In the genomic region with DNA sequence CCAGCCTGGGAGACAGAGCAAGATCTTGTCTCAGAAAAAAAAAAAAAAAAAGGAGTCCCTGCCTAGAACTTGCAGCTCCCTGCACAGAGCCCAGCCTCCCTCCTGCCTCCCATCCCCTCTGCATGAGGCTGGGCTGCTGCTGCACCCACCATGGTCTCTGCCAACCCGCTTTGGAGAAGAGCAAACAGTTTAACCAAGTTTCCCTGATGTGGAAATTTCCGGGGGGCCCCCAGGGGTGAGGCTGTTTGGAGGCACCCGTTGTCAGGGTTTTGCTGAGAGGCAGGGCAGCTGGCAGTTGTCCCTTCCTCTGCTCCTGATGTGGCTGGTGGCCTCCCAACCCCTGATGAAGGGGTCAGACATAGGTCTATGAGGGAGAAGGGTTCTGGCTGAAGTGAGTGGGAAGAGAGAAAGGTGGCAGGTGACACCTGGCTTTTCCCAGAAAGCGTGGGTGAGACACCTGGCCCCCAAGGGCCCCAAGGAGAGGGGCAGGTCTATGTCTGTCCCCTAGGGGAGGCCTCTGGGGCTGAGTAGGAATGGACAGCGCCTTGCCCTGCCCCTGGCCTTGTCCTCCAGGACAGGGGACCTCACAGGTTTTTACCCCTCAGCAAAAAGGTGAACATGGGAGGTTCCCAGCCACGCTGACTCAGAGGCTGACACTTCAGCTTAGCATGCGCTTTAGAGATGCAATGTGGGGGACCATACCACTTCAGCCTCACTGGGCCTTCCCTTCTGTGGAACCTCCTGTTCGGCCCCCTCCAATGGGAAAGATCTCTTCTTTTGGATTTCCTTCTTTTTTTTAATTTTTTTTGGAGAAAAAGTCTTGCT, we compare ENCODE assay signal across 1 cellular context.
TF ChIP-seq lines count a peak whose summit lies in the region.

No MANE protein-coding gene starts in this region.

TF ChIP-seq in WTC11, 78 proteins besides CTCF, POLR2A, EP300 and RAD21 (continued from another document):
- TF ChIP-seq, protein P1, sequence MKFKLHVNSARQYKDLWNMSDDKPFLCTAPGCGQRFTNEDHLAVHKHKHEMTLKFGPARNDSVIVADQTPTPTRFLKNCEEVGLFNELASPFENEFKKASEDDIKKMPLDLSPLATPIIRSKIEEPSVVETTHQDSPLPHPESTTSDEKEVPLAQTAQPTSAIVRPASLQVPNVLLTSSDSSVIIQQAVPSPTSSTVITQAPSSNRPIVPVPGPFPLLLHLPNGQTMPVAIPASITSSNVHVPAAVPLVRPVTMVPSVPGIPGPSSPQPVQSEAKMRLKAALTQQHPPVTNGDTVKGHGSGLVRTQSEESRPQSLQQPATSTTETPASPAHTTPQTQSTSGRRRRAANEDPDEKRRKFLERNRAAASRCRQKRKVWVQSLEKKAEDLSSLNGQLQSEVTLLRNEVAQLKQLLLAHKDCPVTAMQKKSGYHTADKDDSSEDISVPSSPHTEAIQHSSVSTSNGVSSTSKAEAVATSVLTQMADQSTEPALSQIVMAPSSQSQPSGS (CRISPR knock-in tag; IDR thresholded peaks at IDR 0.05; ENCODE audit: borderline replicate concordance, low read depth): no peak
- TF ChIP-seq NFATC4 (CRISPR knock-in tag; IDR thresholded peaks at IDR 0.05) (no peak), ZNF671 (CRISPR knock-in tag; IDR thresholded peaks at IDR 0.05) (no peak), SMAD3 (CRISPR knock-in tag; IDR thresholded peaks at IDR 0.05; ENCODE audit: borderline replicate concordance) (no peak), ELF4 (CRISPR knock-in tag; IDR thresholded peaks at IDR 0.05; ENCODE audit: low read depth) (no peak), ZNF138 (CRISPR knock-in tag; conservative IDR thresholded peaks at IDR 0.05) (no peak), ZNF263 (CRISPR knock-in tag; IDR thresholded peaks at IDR 0.05; ENCODE audit: low read depth) (no peak), NR1H2 (CRISPR knock-in tag; IDR thresholded peaks at IDR 0.05) (no peak)
- TF ChIP-seq, protein P2, sequence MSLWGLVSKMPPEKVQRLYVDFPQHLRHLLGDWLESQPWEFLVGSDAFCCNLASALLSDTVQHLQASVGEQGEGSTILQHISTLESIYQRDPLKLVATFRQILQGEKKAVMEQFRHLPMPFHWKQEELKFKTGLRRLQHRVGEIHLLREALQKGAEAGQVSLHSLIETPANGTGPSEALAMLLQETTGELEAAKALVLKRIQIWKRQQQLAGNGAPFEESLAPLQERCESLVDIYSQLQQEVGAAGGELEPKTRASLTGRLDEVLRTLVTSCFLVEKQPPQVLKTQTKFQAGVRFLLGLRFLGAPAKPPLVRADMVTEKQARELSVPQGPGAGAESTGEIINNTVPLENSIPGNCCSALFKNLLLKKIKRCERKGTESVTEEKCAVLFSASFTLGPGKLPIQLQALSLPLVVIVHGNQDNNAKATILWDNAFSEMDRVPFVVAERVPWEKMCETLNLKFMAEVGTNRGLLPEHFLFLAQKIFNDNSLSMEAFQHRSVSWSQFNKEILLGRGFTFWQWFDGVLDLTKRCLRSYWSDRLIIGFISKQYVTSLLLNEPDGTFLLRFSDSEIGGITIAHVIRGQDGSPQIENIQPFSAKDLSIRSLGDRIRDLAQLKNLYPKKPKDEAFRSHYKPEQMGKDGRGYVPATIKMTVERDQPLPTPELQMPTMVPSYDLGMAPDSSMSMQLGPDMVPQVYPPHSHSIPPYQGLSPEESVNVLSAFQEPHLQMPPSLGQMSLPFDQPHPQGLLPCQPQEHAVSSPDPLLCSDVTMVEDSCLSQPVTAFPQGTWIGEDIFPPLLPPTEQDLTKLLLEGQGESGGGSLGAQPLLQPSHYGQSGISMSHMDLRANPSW (CRISPR knock-in tag; conservative IDR thresholded peaks at IDR 0.05; ENCODE audit: low read depth): no peak
